In genomic region chr12:105330283-105330937, GRCh38 we compare ENCODE assay signal across 1 cellular context.
TF ChIP-seq lines count a peak whose summit lies in the region.

Gene C12orf75 (plus strand): TSS chr12:105330691. CDS start chr12:105330892, 201 bp downstream.

TF ChIP-seq in K562, 482 proteins besides CTCF, POLR2A, EP300 and RAD21 (continued from another document):
- TF ChIP-seq, protein P1, sequence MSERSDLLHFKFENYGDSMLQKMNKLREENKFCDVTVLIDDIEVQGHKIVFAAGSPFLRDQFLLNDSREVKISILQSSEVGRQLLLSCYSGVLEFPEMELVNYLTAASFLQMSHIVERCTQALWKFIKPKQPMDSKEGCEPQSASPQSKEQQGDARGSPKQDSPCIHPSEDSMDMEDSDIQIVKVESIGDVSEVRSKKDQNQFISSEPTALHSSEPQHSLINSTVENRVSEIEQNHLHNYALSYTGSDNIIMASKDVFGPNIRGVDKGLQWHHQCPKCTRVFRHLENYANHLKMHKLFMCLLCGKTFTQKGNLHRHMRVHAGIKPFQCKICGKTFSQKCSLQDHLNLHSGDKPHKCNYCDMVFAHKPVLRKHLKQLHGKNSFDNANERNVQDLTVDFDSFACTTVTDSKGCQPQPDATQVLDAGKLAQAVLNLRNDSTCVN (CRISPR knock-in tag; IDR thresholded peaks at IDR 0.05) = no peak
- TF ChIP-seq THRAP3 (IDR thresholded peaks at IDR 0.05; ENCODE audit: borderline replicate concordance) (no peak), CBX5 (IDR thresholded peaks at IDR 0.05; ENCODE audit: borderline replicate concordance, low read depth) (no peak), ZBTB40 (IDR thresholded peaks at IDR 0.05) (no peak), ZBTB40 (CRISPR knock-in tag; IDR thresholded peaks at IDR 0.05) (no peak), TCFL5 (CRISPR knock-in tag; conservative IDR thresholded peaks at IDR 0.05) (no peak), SAFB (IDR thresholded peaks at IDR 0.05; ENCODE audit: borderline replicate concordance, low read depth, low read length) (no peak), RFX1 (IDR thresholded peaks at IDR 0.05) (peak; percentile 50; the same call in 1 of the 2 replicates)
- TF ChIP-seq, protein P2, sequence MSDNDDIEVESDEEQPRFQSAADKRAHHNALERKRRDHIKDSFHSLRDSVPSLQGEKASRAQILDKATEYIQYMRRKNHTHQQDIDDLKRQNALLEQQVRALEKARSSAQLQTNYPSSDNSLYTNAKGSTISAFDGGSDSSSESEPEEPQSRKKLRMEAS (CRISPR knock-in tag; IDR thresholded peaks at IDR 0.05) = no peak
